ENCODE assay signal across 8 cellular contexts in genomic region chr2:32357545-32358482, GRCh38. TPM values are rescaled to one million over a fixed set of nuclear protein-coding genes. Genes with fewer than 3 reads are reported as not detected.
A peak's percentile ranks its signal among the peaks of the same experiment; 100 is the strongest.
DNase-seq lines count a peak whose midpoint lies in the region; ATAC-seq and TF ChIP-seq lines count a peak whose summit lies in the region.

No MANE protein-coding gene starts in this region.

- H3K36me3 ChIP-seq in HEK293 (ENCODE audit: control insufficient read depth in 2 of 2, insufficient read depth in 1 of 2, low read length in 2 of 2) (peaks cover 7 to 13% of the 10 kb centered on the region in 2 experiments; a peak in 2 of 3 replicates), NT2/D1 (ENCODE audit: insufficient read depth, insufficient read length, low read length) (peaks cover 24% of the 10 kb centered on the region), parathyroid adenoma (ENCODE audit: control insufficient read depth, insufficient read depth, low read length) (no peaks in the 10 kb centered on the region), uterus (no peaks in the 10 kb centered on the region)

- H3K27ac ChIP-seq in HEK293 (ENCODE audit: extremely low read depth, low read depth, low read length), result peak overlapping the region; percentile 96
- peak overlapping the region; percentile 85 for H3K27ac ChIP-seq in parathyroid adenoma
- peak overlapping the region; percentile 93 to 95 for H3K27ac ChIP-seq in uterus

- POLR2A ChIA-PET in HEK293 (lab: Yijun Ruan, JAX), result interaction anchor here (1.0 kb wide), 1 partner anchor 26 kb away, joined by 3 read pairs; no protein-coding TSS in a partner anchor

- peak overlapping the region; percentile 79 for H3K27ac Mint-ChIP-seq in glutamatergic neuron (ENCODE audit: unreplicated experiment)

- H3K4me1 Mint-ChIP-seq in glutamatergic neuron (ENCODE audit: low read depth, unreplicated experiment), result peaks cover 25% of the 10 kb centered on the region

- H3K9ac ChIP-seq in NT2/D1 (ENCODE audit: insufficient read length, low read depth) (peak overlapping the region; percentile 96), parathyroid adenoma (peak overlapping the region; percentile 96)

- H3K9me3 ChIP-seq in HEK293 (ENCODE audit: control insufficient read depth, insufficient read depth, low read depth, low read length), result no peaks in the 10 kb centered on the region
- no peaks in the 10 kb centered on the region for H3K9me3 ChIP-seq in NT2/D1 (ENCODE audit: insufficient read depth, low read length)
- no peaks in the 10 kb centered on the region for H3K9me3 ChIP-seq in parathyroid adenoma (ENCODE audit: control insufficient read depth, low read length)
- no peaks in the 10 kb centered on the region for H3K9me3 ChIP-seq in uterus

- peaks cover 37% of the 10 kb centered on the region for H3K79me2 ChIP-seq in parathyroid adenoma

- H3K4me1 ChIP-seq in HEK293 (ENCODE audit: control insufficient read depth, insufficient read depth, low read length), result peaks cover 9% of the 10 kb centered on the region
- no peaks in the 10 kb centered on the region for H3K4me1 ChIP-seq in NT2/D1 (ENCODE audit: insufficient read depth, insufficient read length)
- H3K4me1 ChIP-seq in parathyroid adenoma, result peaks cover 11% of the 10 kb centered on the region
- peaks cover 4 to 8% of the 10 kb centered on the region in 2 donors for H3K4me1 ChIP-seq in uterus

- H3K4me2 ChIP-seq in parathyroid adenoma (ENCODE audit: low read length), result peak overlapping the region; percentile 70

- intact Hi-C loops in uterus (cut with DNase I; ENCODE audit: low total_unique reads), result no loop called here

- H3K4me3 ChIP-seq in GM12865 (ENCODE audit: low read depth, low read length) (peak overlapping the region; percentile 99), HEK293 (ENCODE audit: low read depth, low read length) (peak overlapping the region; percentile 93), NT2/D1 (ENCODE audit: insufficient read length, low read depth) (peak overlapping the region; percentile 97), parathyroid adenoma (ENCODE audit: low read depth, low read length) (peak overlapping the region; percentile 85), uterus (peak overlapping the region; percentile 77 to 97)

- H3K27me3 ChIP-seq in NT2/D1 (ENCODE audit: insufficient read depth, insufficient read length) (no peaks in the 10 kb centered on the region), parathyroid adenoma (ENCODE audit: control insufficient read depth, insufficient read depth, low read length) (no peaks in the 10 kb centered on the region), uterus (no peaks in the 10 kb centered on the region)

- CTCF ChIA-PET in HEK293 (lab: Yijun Ruan, JAX), result no interaction called here

- ATAC-seq in HG03108 (IDR thresholded peaks at IDR 0.05; ENCODE audit: unreplicated experiment), result no peak

- no peak for TF ChIP-seq POLR2A in uterus (IDR thresholded peaks at IDR 0.05)

- TF ChIP-seq CTCF in GM12865 (IDR thresholded peaks at IDR 0.05; ENCODE audit: insufficient read depth, low read depth, low read length, missing control alignments) (no peak), HEK293 (tag by site-specific recombination; IDR thresholded peaks at IDR 0.05) (no peak), glutamatergic neuron (IDR thresholded peaks at IDR 0.05; ENCODE audit: partially characterized antibody, unreplicated experiment) (no peak), parathyroid adenoma (IDR thresholded peaks at IDR 0.05) (no peak), uterus (IDR thresholded peaks at IDR 0.05) (no peak)

- H3K9me3 Mint-ChIP-seq in glutamatergic neuron (ENCODE audit: unreplicated experiment), result peaks cover 13% of the 10 kb centered on the region

- no peaks in the 10 kb centered on the region for H3K27me3 Mint-ChIP-seq in glutamatergic neuron (ENCODE audit: unreplicated experiment)

- peak overlapping the region; percentile 93 for H3K4me3 Mint-ChIP-seq in glutamatergic neuron (ENCODE audit: unreplicated experiment)

- DNase-seq in GM12865 (ENCODE audit: low read depth), result peak; percentile 58
- DNase-seq in NT2/D1 (ENCODE audit: low read depth, low spot score), result peak; percentile 15
- DNase-seq in activated naive CD4-positive, alpha-beta T cell treated with Interleukin-2 at 50 U/mL for 16 hours, result peak; percentile 40
- peak; percentile 74 for DNase-seq in glutamatergic neuron
- peak; percentile 39 for DNase-seq in uterus

- no peaks in the 10 kb centered on the region for H3K36me3 Mint-ChIP-seq in glutamatergic neuron (ENCODE audit: unreplicated experiment)

- peak overlapping the region; percentile 92 for H2AFZ ChIP-seq in parathyroid adenoma

TF ChIP-seq in HEK293, 187 proteins besides CTCF, POLR2A, EP300 and RAD21 (continues in another document):
- TF ChIP-seq PRDM2 (tag by site-specific recombination; IDR thresholded peaks at IDR 0.05; ENCODE audit: borderline replicate concordance) (no peak), ZNF2 (tag by site-specific recombination; IDR thresholded peaks at IDR 0.05) (0 out of 2 replicates have a peak, but pooled peaks have one; percentile 18), ZBTB44 (tag by site-specific recombination; IDR thresholded peaks at IDR 0.05) (no peak), ZNF341 (tag by site-specific recombination; IDR thresholded peaks at IDR 0.05; ENCODE audit: low read depth) (peak; percentile 34; the same call in 1 of the 2 replicates), ZNF639 (tag by site-specific recombination; IDR thresholded peaks at IDR 0.05) (no peak)

RNA-seq across cellular contexts. Expression of gene BIRC6, which starts 1.0 kb away (rescaled TPM):
- total RNA-seq in glutamatergic neuron (ENCODE audit: unreplicated experiment) (124 TPM), uterus (100 to 1,000 TPM in 3 of 4 donors, 10 to 100 TPM in 1; 97.4 to 259 (median 164) TPM)

Comparison
In these comparisons a context has a peak if more than half of its experiments do, and no peak if none do; other contexts are left out.
1. DNase-seq: peak in every context shown above with its lines; median percentile 74 in glutamatergic neuron; 58 in GM12865; 40 in activated naive CD4-positive, alpha-beta T cell treated with Interleukin-2 at 50 U/mL for 16 hours; 39 in uterus; 15 in NT2/D1.